7 cellular contexts compared by ENCODE assay signal in the genomic region with DNA sequence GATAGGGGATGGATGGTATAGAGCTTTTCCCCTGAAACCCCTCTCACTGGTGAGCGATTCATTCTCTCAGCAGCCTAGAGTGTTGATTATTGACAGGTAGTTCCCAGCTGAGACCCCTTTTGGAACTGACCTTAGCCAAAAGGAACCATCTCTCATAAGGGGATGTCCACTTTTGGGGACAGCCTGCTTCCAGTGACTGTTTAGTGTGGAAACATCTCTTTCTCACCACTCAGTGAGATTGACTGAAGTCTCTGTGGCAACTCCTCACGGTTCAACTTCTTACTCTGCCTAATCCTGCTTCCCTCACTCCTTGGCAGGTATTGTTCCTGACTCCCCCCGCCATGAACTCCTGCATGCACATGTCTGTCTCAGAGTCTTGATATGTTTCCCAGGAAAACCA.
"Had no signal": no experiment of that assay in that cellular context is flagged by ENCODE, and none has a peak within 500 bp of the region (broad histone marks: within the 10 kb centered on the region; RNA-seq: fewer than 3 reads in every experiment).

No MANE protein-coding gene starts in this region.

- FAIRE-seq: H54, HTR-8/SVneo had no signal

- H3K27ac Mint-ChIP-seq: H9 had no signal

- DNase-seq: GM23248, GOT3, H9, HCEC 1CT, IMR-90 had no signal

- H2AFZ ChIP-seq: GM23248 had no signal

- H3K9ac ChIP-seq: GM23248 had no signal

- H3K4me3 Mint-ChIP-seq: H9 had no signal

- H3K4me3 ChIP-seq: GM23248 had no signal

- H3K27ac ChIP-seq: GM23248 had no signal
